20 cellular contexts compared by ENCODE assay signal in the genomic region with DNA sequence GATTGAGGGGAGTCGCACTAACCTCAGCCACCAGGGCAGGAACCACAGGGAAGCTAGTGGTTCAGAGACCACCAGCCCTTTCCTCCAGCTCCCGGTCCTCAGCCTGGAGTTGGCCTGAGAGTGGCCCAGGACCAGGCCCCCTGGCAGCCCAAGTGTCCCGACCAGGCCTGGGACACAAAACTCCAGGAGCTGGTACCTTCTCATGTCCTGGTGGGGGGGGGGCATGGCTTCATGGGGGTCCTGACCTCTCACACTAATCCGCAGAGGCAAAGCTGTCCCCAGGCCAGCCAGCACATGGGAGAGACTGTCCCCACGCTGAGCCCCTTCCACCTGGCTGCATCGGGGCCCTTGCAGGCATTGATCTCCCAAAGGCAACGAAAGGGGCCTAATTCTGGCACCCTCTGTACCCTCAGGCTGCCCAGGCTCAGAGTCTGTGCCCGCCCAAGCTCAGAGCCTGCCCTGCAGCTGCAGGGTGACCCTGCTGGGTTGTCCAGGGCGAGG. TPM values are rescaled to one million over a fixed set of nuclear protein-coding genes. Genes with fewer than 3 reads are reported as not detected.
DNase-seq lines count a peak whose midpoint lies in the region; ATAC-seq and TF ChIP-seq lines count a peak whose summit lies in the region.
"Had no signal": no experiment of that assay in that cellular context is flagged by ENCODE, and none has a peak within 500 bp of the region (broad histone marks: within the 10 kb centered on the region; RNA-seq: fewer than 3 reads in every experiment).

No MANE protein-coding gene starts in this region.

- H3K27ac ChIP-seq in heart left ventricle (no peak overlapping the region), aorta (ENCODE audit: low read depth in 1 of 2, low read length in 2 of 2) (no peak overlapping the region)
- H3K27ac ChIP-seq: parathyroid adenoma, testis, VCaP had no signal

- WGBS in heart left ventricle, 4 donors: 89 to 91% (median 90%) methylated on average over 9 of the region's 9 CpGs
- 89 to 94% methylated on average over 9 of the region's 9 CpGs for WGBS in aorta, 2 donors

- DNase-seq in Right ventricle myocardium inferior (ENCODE audit: missing footprints) (peak; percentile 70), Right ventricle myocardium superior (no peak), heart left ventricle (peak in 3 of 5 donors; percentile 21 to 53 (median 38)), posterior cingulate gyrus (peak in 6 of 10 donors; percentile 7 to 86 (median 38)), aorta (peak; percentile 55 to 78), GM13976 (ENCODE audit: low spot score) (no peak), NCI-H446 treated with DMSO at 0.1 percent for 48 hours (lab: John Stamatoyannopoulos, UW) (no peak)
- DNase-seq: activated gamma-delta T cell treated with Interleukin-2 at 50 U/mL for 16 hours; immature natural killer cell; IMR-90; mammary epithelial cell; NCI-H1436 treated with DMSO at 0.1 percent for 48 hours; NCI-H748 treated with DMSO at 0.1 percent for 48 hours; stimulated activated CD4-positive, alpha-beta T cell treated with anti-CD3 and anti-CD28 coated beads, Interleukin-4, amount 100 ng/mL, for 4 hours; testis had no signal

- H3K4me1 ChIP-seq in heart left ventricle: peaks cover 0 to 7% (median 0%) of the 10 kb centered on the region in 12 donors
- peaks cover 2 to 5% of the 10 kb centered on the region in 2 donors for H3K4me1 ChIP-seq in aorta (ENCODE audit: control insufficient read depth in 1 of 2, insufficient read depth in 2 of 2, low read length in 2 of 2)
- H3K4me1 ChIP-seq: parathyroid adenoma had no signal

- ATAC-seq in Right ventricle myocardium inferior (no peak), Right ventricle myocardium superior (ENCODE audit: poor library complexity) (no peak), heart left ventricle (peak in 2 of 4 donors; percentile 8 to 15), aorta (ENCODE audit: low FRiP score) (no peak)

- no peaks in the 10 kb centered on the region for H3K9me3 ChIP-seq in heart left ventricle
- H3K9me3 ChIP-seq in aorta (ENCODE audit: control insufficient read depth, low read length): no peaks in the 10 kb centered on the region
- H3K9me3 ChIP-seq: testis had no signal

- intact Hi-C loops in Right ventricle myocardium inferior (cut with DNase I) (no loop called here), Right ventricle myocardium superior (cut with DNase I) (no loop called here), heart left ventricle (cut with DNase I) (loop anchor here in 1 of 10 donors (2.0 kb wide), 1 partner anchor 17 kb away; no protein-coding TSS in a partner anchor), posterior cingulate gyrus (cut with DNase I) (no loop called here), aorta (cut with DNase I) (no loop called here)

- TF ChIP-seq CTCF in heart left ventricle (IDR thresholded peaks at IDR 0.05) (no peak), GM13976 (IDR thresholded peaks at IDR 0.05; ENCODE audit: borderline replicate concordance, control extremely low read depth, extremely low read depth, insufficient read depth, missing control alignments) (no peak)

- H3K27me3 ChIP-seq in heart left ventricle: peaks cover 0 to 20% (median 0%) of the 10 kb centered on the region in 9 donors
- no peaks in the 10 kb centered on the region for H3K27me3 ChIP-seq in aorta (ENCODE audit: control insufficient read depth in 1 of 2, insufficient read depth in 2 of 2, low read length in 1 of 2)
- H3K27me3 ChIP-seq: testis had no signal

- no peaks in the 10 kb centered on the region for H3K36me3 ChIP-seq in heart left ventricle
- H3K36me3 ChIP-seq in aorta (ENCODE audit: control insufficient read depth in 1 of 2, insufficient read depth in 2 of 2, low read length in 1 of 2): no peaks in the 10 kb centered on the region

- TF ChIP-seq POLR2A in heart left ventricle (IDR thresholded peaks at IDR 0.05): no peak

- H3K4me3 ChIP-seq in heart left ventricle (no peak overlapping the region), aorta (ENCODE audit: low read length in 2 of 2) (no peak overlapping the region)
- H3K4me3 ChIP-seq: smooth muscle cell, testis had no signal

- in situ Hi-C loops in GM13976 (cut with MboI; ENCODE audit: low sequenced_read_pairs, unreplicated experiment): no loop called here

RNA-seq across cellular contexts. Expression of gene GPRIN2, which starts 28.2 kb away (rescaled TPM):
- total RNA-seq in Right ventricle myocardium inferior (not detected), Right ventricle myocardium superior (not detected), heart left ventricle (under 1 TPM in 1 of 9 donors, not detected in 8; 0.50 TPM), aorta (1 to 10 TPM in 1 of 2 donors, under 1 TPM in 1; 0.36 to 1.2 TPM)
- polyA plus RNA-seq in heart left ventricle (not detected), aorta (1 to 10 TPM in 1 of 2 donors, under 1 TPM in 1; 0.54 to 4.0 TPM)
- total RNA-seq: naive thymus-derived CD4-positive, alpha-beta T cell; OCI-LY7; smooth muscle cell had no signal
- polyA plus RNA-seq: immature natural killer cell; IMR-90; naive thymus-derived CD4-positive, alpha-beta T cell had no signal

RNA-seq across cellular contexts. Expression of gene SYT15, which starts 50.7 kb away (rescaled TPM):
- 3.2 TPM for total RNA-seq in Right ventricle myocardium inferior
- 2.7 TPM for total RNA-seq in Right ventricle myocardium superior
- 1 to 10 TPM; 1.0 to 5.2 (median 2.9) TPM for total RNA-seq in heart left ventricle
- 1 to 10 TPM; 1.2 to 1.3 TPM for polyA plus RNA-seq in heart left ventricle
- 10 to 100 TPM in 1 of 2 donors, 1 to 10 TPM in 1; 8.8 to 24.8 TPM for total RNA-seq in aorta
- under 1 TPM; 0.13 to 0.79 TPM for polyA plus RNA-seq in aorta

Comparison
In these comparisons a context has a peak if more than half of its experiments do, and no peak if none do; other contexts are left out.
1. DNase-seq: peak in Right ventricle myocardium inferior (single experiment), heart left ventricle (3 of 5), posterior cingulate gyrus (6 of 10) and aorta (2 of 2); none in Right ventricle myocardium superior (single experiment), GM13976 (single experiment) and NCI-H446 treated with DMSO at 0.1 percent for 48 hours (single experiment).